Comparison of ENCODE assay signal across 8 cellular contexts in genomic region chr19:4455742-4456565, GRCh38. TPM values are rescaled to one million over a fixed set of nuclear protein-coding genes. Genes with fewer than 3 reads are reported as not detected.
DNase-seq lines count a peak whose midpoint lies in the region; ATAC-seq and TF ChIP-seq lines count a peak whose summit lies in the region.

No MANE protein-coding gene starts in this region.

- H3K27me3 ChIP-seq in CD4-positive, alpha-beta T cell (ENCODE audit: control insufficient read depth, insufficient read depth, low read length), result no peaks in the 10 kb centered on the region

- TF ChIP-seq CTCF in CD4-positive, alpha-beta T cell (IDR thresholded peaks at IDR 0.05), result no peak
- no peak for TF ChIP-seq CTCF in WTC11 (IDR thresholded peaks at IDR 0.05)
- no peak for TF ChIP-seq CTCF in foreskin fibroblast (IDR thresholded peaks at IDR 0.05; ENCODE audit: low read depth, low read length)

- TF ChIP-seq EP300 in Ishikawa (IDR thresholded peaks at IDR 0.05; ENCODE audit: borderline replicate concordance), result no peak

- POLR2A ChIA-PET in CD4-positive, alpha-beta T cell (lab: Charles Lee), result interaction anchor here (4.2 kb wide), 1 partner anchor 15 kb away, joined by 36 read pairs; the partner anchor contains the start of gene HDGFL2
- POLR2A ChIA-PET in WTC11 (lab: Charles Lee), result interaction anchor here (0.7 kb wide), 1 partner anchor 12 kb away, joined by 3 read pairs; no protein-coding TSS in a partner anchor

- peak; percentile 25; the same call in 1 of the 2 replicates for TF ChIP-seq RAD21 in Ishikawa (IDR thresholded peaks at IDR 0.05; ENCODE audit: low read depth)

- CTCF ChIA-PET in CD4-positive, alpha-beta T cell (lab: Charles Lee), result interaction anchor here (1.1 kb wide), 1 partner anchor 55 kb away, joined by 4 read pairs; the partner anchor contains the start of gene SH3GL1
- CTCF ChIA-PET in WTC11 (lab: Charles Lee), result interaction anchor here (0.9 to 1.4 kb wide), 3 partner anchors 9 to 68 kb away, joined by 3 to 6 read pairs (median 3); no protein-coding TSS in a partner anchor

- H3K9me3 ChIP-seq in CD4-positive, alpha-beta T cell (ENCODE audit: control insufficient read depth, low read length), result no peaks in the 10 kb centered on the region

- intact Hi-C loops in CD4-positive, alpha-beta T cell (cut with DNase I, micrococcal nuclease), result loop anchor here (2.0 to 5.0 kb wide), 5 partner anchors 54 to 274 kb away; partner anchors contain the start of genes ANKRD24 (in 1 of the 2), CHAF1A (in 1 of the 2), SH3GL1 (in 1 of the 2) and SIRT6 (in 1 of the 2)

- peak overlapping the region; percentile 94 for H3K4me3 Mint-ChIP-seq in CD4-positive, alpha-beta T cell
- peak overlapping the region; percentile 93 for H3K4me3 Mint-ChIP-seq in WTC11

- H3K27ac Mint-ChIP-seq in CD4-positive, alpha-beta T cell, result peak overlapping the region; percentile 89
- H3K27ac Mint-ChIP-seq in WTC11, result no peak overlapping the region

- H3K4me3 ChIP-seq in foreskin fibroblast (ENCODE audit: low read depth in 1 of 2, low read length in 2 of 2), result peak overlapping the region; percentile 73 to 96

- DNase-seq in CD4-positive, alpha-beta T cell, result no peak
- DNase-seq in WTC11 (ENCODE audit: low spot score) (no peak), foreskin fibroblast (peak; percentile 81 to 88), pons (ENCODE audit: low spot score) (peak; percentile 43), NCI-H1930 (lab: John Stamatoyannopoulos, UW) (no peak)

- no peaks in the 10 kb centered on the region for H3K9me3 Mint-ChIP-seq in CD4-positive, alpha-beta T cell
- H3K9me3 Mint-ChIP-seq in WTC11, result no peaks in the 10 kb centered on the region

- no peaks in the 10 kb centered on the region for H3K27me3 Mint-ChIP-seq in CD4-positive, alpha-beta T cell
- peaks cover 5% of the 10 kb centered on the region; the same call in 1 of the 2 replicates for H3K27me3 Mint-ChIP-seq in WTC11 (ENCODE audit: low read depth)

- H3K36me3 Mint-ChIP-seq in CD4-positive, alpha-beta T cell (ENCODE audit: low read depth), result peaks cover 33% of the 10 kb centered on the region
- no peaks in the 10 kb centered on the region for H3K36me3 Mint-ChIP-seq in WTC11

- peak overlapping the region; percentile 49 for H3K27ac ChIP-seq in CD4-positive, alpha-beta T cell (ENCODE audit: low read depth, low read length)

- H3K4me1 Mint-ChIP-seq in CD4-positive, alpha-beta T cell (ENCODE audit: low read depth), result peaks cover 16% of the 10 kb centered on the region
- peaks cover 9% of the 10 kb centered on the region for H3K4me1 Mint-ChIP-seq in WTC11

- ATAC-seq in CD4-positive, alpha-beta T cell (ENCODE audit: poor library complexity), result no peak
- ATAC-seq in WTC11, result no peak
- no peak for ATAC-seq in HG03097 (IDR thresholded peaks at IDR 0.05; ENCODE audit: low FRiP score, unreplicated experiment)
- ATAC-seq in HG03025 (IDR thresholded peaks at IDR 0.05; ENCODE audit: low FRiP score, unreplicated experiment), result no peak

TF ChIP-seq in Ishikawa, 13 proteins besides CTCF, POLR2A, EP300 and RAD21:
- no peak for TF ChIP-seq CREB1 (IDR thresholded peaks at IDR 0.05; ENCODE audit: low read depth)
- peak; percentile 71 for TF ChIP-seq NFIC (IDR thresholded peaks at IDR 0.05)
- peak; percentile 64 for TF ChIP-seq USF1 (IDR thresholded peaks at IDR 0.05)
- peak; percentile 30; the same call in 1 of the 2 replicates for TF ChIP-seq MAX (IDR thresholded peaks at IDR 0.05)
TF ChIP-seq in Ishikawa: peak in this region for 3.

TF ChIP-seq in WTC11, 78 proteins besides CTCF, POLR2A, EP300 and RAD21 (continues in another document):
- TF ChIP-seq SMAD4 (CRISPR knock-in tag; IDR thresholded peaks at IDR 0.05) (no peak), ZNF232 (CRISPR knock-in tag; IDR thresholded peaks at IDR 0.05) (no peak), ZNF423 (CRISPR knock-in tag; IDR thresholded peaks at IDR 0.05) (no peak), ETV6 (CRISPR knock-in tag; IDR thresholded peaks at IDR 0.05) (no peak), ZNF396 (CRISPR knock-in tag; IDR thresholded peaks at IDR 0.05; ENCODE audit: borderline replicate concordance) (no peak), ZNF532 (CRISPR knock-in tag; IDR thresholded peaks at IDR 0.05; ENCODE audit: borderline replicate concordance) (no peak), ZNF219 (CRISPR knock-in tag; IDR thresholded peaks at IDR 0.05; ENCODE audit: borderline replicate concordance) (no peak), ZBTB21 (CRISPR knock-in tag; IDR thresholded peaks at IDR 0.05; ENCODE audit: borderline replicate concordance) (no peak), RORB (CRISPR knock-in tag; IDR thresholded peaks at IDR 0.05) (no peak), JAZF1 (CRISPR knock-in tag; IDR thresholded peaks at IDR 0.05) (no peak), ZNF281 (CRISPR knock-in tag; IDR thresholded peaks at IDR 0.05) (no peak), PRRX2 (CRISPR knock-in tag; IDR thresholded peaks at IDR 0.05) (no peak), SOX15 (CRISPR knock-in tag; IDR thresholded peaks at IDR 0.05) (no peak), NFYB (CRISPR knock-in tag; conservative IDR thresholded peaks at IDR 0.05; ENCODE audit: low read depth) (no peak)

RNA-seq across cellular contexts. Expression of gene UBXN6, which starts 1.6 kb away (rescaled TPM):
- 10 to 100 TPM; 54.5 to 58.4 TPM for total RNA-seq in CD4-positive, alpha-beta T cell
- total RNA-seq in WTC11 (2021), result 34.8 to 39.8 TPM (median 38.8 TPM) in 3 replicates

RNA-seq across cellular contexts. Expression of gene HDGFL2, which starts 16.1 kb away (rescaled TPM):
- total RNA-seq in CD4-positive, alpha-beta T cell, result 10 to 100 TPM; 17.2 to 18.0 TPM
- 111 to 116 TPM (median 115 TPM) in 3 replicates for total RNA-seq in WTC11 (2021)

RNA-seq across cellular contexts. Expression of gene CHAF1A, which starts 53.5 kb away (rescaled TPM):
- 10 to 100 TPM; 27.5 to 27.8 TPM for total RNA-seq in CD4-positive, alpha-beta T cell
- total RNA-seq in WTC11 (2021), result 126 to 161 TPM (median 137 TPM) in 3 replicates

RNA-seq across cellular contexts. Expression of gene SH3GL1, which starts 55.6 kb away (rescaled TPM):
- 10 to 100 TPM; 39.3 to 40.9 TPM for total RNA-seq in CD4-positive, alpha-beta T cell
- total RNA-seq in WTC11 (2021), result 89.4 to 109 TPM (median 89.7 TPM) in 3 replicates

Comparison
In these comparisons a context has a peak if more than half of its experiments do, and no peak if none do; other contexts are left out.
1. DNase-seq: peak in foreskin fibroblast (2 of 2) and pons (single experiment); none in CD4-positive, alpha-beta T cell (0 of 10), WTC11 (single experiment) and NCI-H1930 (0 of 2).